Comparison of ENCODE assay signal across 15 cellular contexts in genomic region chr1:216183007-216183406, GRCh38.
DNase-seq lines count a peak whose midpoint lies in the region; ATAC-seq, FAIRE-seq and TF ChIP-seq lines count a peak whose summit lies in the region.
"Had no signal": no experiment of that assay in that cellular context is flagged by ENCODE, and none has a peak within 500 bp of the region (broad histone marks: within the 10 kb centered on the region; RNA-seq: fewer than 3 reads in every experiment).

No MANE protein-coding gene starts in this region.

- no peaks in the 10 kb centered on the region for H3K36me3 ChIP-seq in suprapubic skin
- H3K36me3 ChIP-seq: esophagus squamous epithelium had no signal

- peak overlapping the region; percentile 41 for H3K4me2 ChIP-seq in A549

- CTCF ChIA-PET in A549 (lab: Yijun Ruan, JAX) (no interaction called here), RWPE1 (lab: Yijun Ruan, JAX) (no interaction called here)

- WGBS in A549 (ENCODE audit: missing lambda C conversion rate): 2% methylated on average over 4 of the region's 4 CpGs
- WGBS in suprapubic skin: 7% methylated on average over 4 of the region's 4 CpGs

- H3K27me3 ChIP-seq in suprapubic skin: no peaks in the 10 kb centered on the region
- H3K27me3 ChIP-seq: esophagus squamous epithelium had no signal

- POLR2A ChIA-PET in A549 (lab: Yijun Ruan, JAX) (no interaction called here), RWPE1 (lab: Yijun Ruan, JAX; ENCODE audit: low non-redundant PET) (no interaction called here)

- DNase-seq in A549 (ENCODE audit: low read depth in 1 of 2, low spot score in 1 of 2): no peak
- DNase-seq in HCEC 1CT: peak; percentile 57
- DNase-seq in RWPE1 (ENCODE audit: low spot score): peak; percentile 5
- DNase-seq in iPS DF 19.7 (ENCODE audit: low read depth, low spot score): peak; percentile 72
- no peak for DNase-seq in GM20000 (ENCODE audit: low spot score)
- DNase-seq in stimulated activated CD8-positive, alpha-beta memory T cell treated with anti-CD3 and anti-CD28 coated beads, Interleukin-4, amount 100 ng/mL, for 48 hours: no peak
- no peak for DNase-seq in suprapubic skin (ENCODE audit: low spot score in 2 of 2)
- DNase-seq: activated CD4-positive, alpha-beta T cell treated with anti-CD3 and anti-CD28 coated beads, Interleukin-2, amount 50 U/mL, for 4 hours; activated naive CD8-positive, alpha-beta T cell treated with anti-CD3 and anti-CD28 coated beads, Interleukin-2, amount 10 ng/mL, durations not matched to agents 7 days and 5 days; esophagus squamous epithelium; SHP77; stimulated activated CD4-positive, alpha-beta T cell treated with anti-CD3 and anti-CD28 coated beads, Interleukin-12 subunit alpha, Interleukin-12 subunit beta, amount 100 ng/mL, for 4 hours; stimulated activated naive CD4-positive, alpha-beta T cell treated with Interleukin-2 at 50 U/mL for 16 hours had no signal

- FAIRE-seq in A549 (lab: Jason Lieb, UNC): no peak
- FAIRE-seq: GM12891 had no signal

- H3K9me3 ChIP-seq in A549 (no peaks in the 10 kb centered on the region), suprapubic skin (no peaks in the 10 kb centered on the region)
- H3K9me3 ChIP-seq: esophagus squamous epithelium had no signal

- TF ChIP-seq POLR2A in A549 (IDR thresholded peaks at IDR 0.05; ENCODE audit: low read length) (no peak), suprapubic skin (IDR thresholded peaks at IDR 0.05) (no peak)

- 0 out of 3 replicates have a peak, but pooled peaks cover 5% of the 10 kb centered on the region for H3K4me1 ChIP-seq in A549
- peaks cover 12% of the 10 kb centered on the region for H3K4me1 ChIP-seq in suprapubic skin

- no peak; a peak in 1 of 6 replicates for ATAC-seq in A549
- ATAC-seq in activated CD4-positive, CD25-positive, alpha-beta regulatory T cell treated with anti-CD3 and anti-CD28 coated beads, Interleukin-2, amount 50 U/mL, for 24 hours: no peak

- TF ChIP-seq CTCF in A549 (IDR thresholded peaks at IDR 0.05): no peak
- TF ChIP-seq CTCF in RWPE1 (conservative IDR thresholded peaks at IDR 0.05; ENCODE audit: low read depth): no peak
- TF ChIP-seq CTCF in GM20000 (IDR thresholded peaks at IDR 0.05; ENCODE audit: extremely low read depth, missing control alignments): no peak
- no peak for TF ChIP-seq CTCF in suprapubic skin (IDR thresholded peaks at IDR 0.05)

- no peak for TF ChIP-seq EP300 in A549 (IDR thresholded peaks at IDR 0.05)
- no peak for TF ChIP-seq EP300 in suprapubic skin (IDR thresholded peaks at IDR 0.05)

- TF ChIP-seq RAD21 in A549 (conservative IDR thresholded peaks at IDR 0.05 in 1 of 2, IDR thresholded peaks at IDR 0.05 in 1 of 2): no peak

- H3K27ac ChIP-seq in A549: no peak overlapping the region
- H3K27ac ChIP-seq in RWPE1: no peak overlapping the region
- no peak overlapping the region for H3K27ac ChIP-seq in suprapubic skin
- H3K27ac ChIP-seq: esophagus squamous epithelium had no signal

- H3K4me3 ChIP-seq in A549: no peak overlapping the region
- H3K4me3 ChIP-seq in suprapubic skin: no peak overlapping the region
- H3K4me3 ChIP-seq: esophagus squamous epithelium had no signal

TF ChIP-seq in A549, 52 proteins besides CTCF, POLR2A, EP300 and RAD21:
- TF ChIP-seq, protein P1, sequence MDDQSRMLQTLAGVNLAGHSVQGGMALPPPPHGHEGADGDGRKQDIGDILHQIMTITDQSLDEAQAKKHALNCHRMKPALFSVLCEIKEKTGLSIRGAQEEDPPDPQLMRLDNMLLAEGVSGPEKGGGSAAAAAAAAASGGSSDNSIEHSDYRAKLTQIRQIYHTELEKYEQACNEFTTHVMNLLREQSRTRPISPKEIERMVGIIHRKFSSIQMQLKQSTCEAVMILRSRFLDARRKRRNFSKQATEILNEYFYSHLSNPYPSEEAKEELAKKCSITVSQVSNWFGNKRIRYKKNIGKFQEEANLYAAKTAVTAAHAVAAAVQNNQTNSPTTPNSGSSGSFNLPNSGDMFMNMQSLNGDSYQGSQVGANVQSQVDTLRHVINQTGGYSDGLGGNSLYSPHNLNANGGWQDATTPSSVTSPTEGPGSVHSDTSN (IDR thresholded peaks at IDR 0.05): no peak
- TF ChIP-seq E2F6 (IDR thresholded peaks at IDR 0.05; ENCODE audit: borderline replicate concordance, low read depth) (no peak), CEBPB (IDR thresholded peaks at IDR 0.05) (no peak), RARB (CRISPR knock-in tag; IDR thresholded peaks at IDR 0.05) (no peak), POLR2AphosphoS2 (conservative IDR thresholded peaks at IDR 0.05; ENCODE audit: low read length) (no peak), BHLHE40 (IDR thresholded peaks at IDR 0.05; ENCODE audit: low read depth, low read length) (no peak), JUN (IDR thresholded peaks at IDR 0.05) (no peak), RFX5 (IDR thresholded peaks at IDR 0.05) (no peak), FOSB (CRISPR knock-in tag; IDR thresholded peaks at IDR 0.05) (no peak)

Comparison
In these comparisons a context has a peak if more than half of its experiments do, and no peak if none do; other contexts are left out.
1. DNase-seq: peak in HCEC 1CT (single experiment), RWPE1 (single experiment) and iPS DF 19.7 (single experiment); none in A549 (0 of 2), GM20000 (single experiment), stimulated activated CD8-positive, alpha-beta memory T cell treated with anti-CD3 and anti-CD28 coated beads, Interleukin-4, amount 100 ng/mL, for 48 hours (single experiment) and suprapubic skin (0 of 2).